ENCODE assay signal across 9 cellular contexts in genomic region chr7:27774717-27775328, GRCh38. TPM values are rescaled to one million over a fixed set of nuclear protein-coding genes. Genes with fewer than 3 reads are reported as not detected.
DNase-seq lines count a peak whose midpoint lies in the region; ATAC-seq and TF ChIP-seq lines count a peak whose summit lies in the region.
"Had no signal": no experiment of that assay in that cellular context is flagged by ENCODE, and none has a peak within 500 bp of the region (broad histone marks: within the 10 kb centered on the region; RNA-seq: fewer than 3 reads in every experiment).

No MANE protein-coding gene starts in this region.

- POLR2A ChIA-PET in activated CD4-positive, alpha-beta memory T cell treated with anti-CD3 and anti-CD28 coated beads for 36 hours (lab: Charles Lee): interaction anchor here (0.6 kb wide), 1 partner anchor 16 kb away, joined by 3 read pairs; no protein-coding TSS in a partner anchor

- H3K9me3 Mint-ChIP-seq in activated CD4-positive, alpha-beta memory T cell treated with anti-CD3 and anti-CD28 coated beads for 36 hours: no peaks in the 10 kb centered on the region
- H3K9me3 Mint-ChIP-seq: stimulated activated naive CD8-positive, alpha-beta T cell treated with anti-CD3 and anti-CD28 coated beads, Interleukin-15, Interleukin-2, amounts not matched to agents 100 ng/mL and 50 ng/mL, for 24 hours had no signal

- no peak overlapping the region for H2AFZ ChIP-seq in OCI-LY1 (ENCODE audit: low read length)

- intact Hi-C loops in esophagus squamous epithelium (cut with DNase I): no loop called here
- intact Hi-C loops in activated CD4-positive, alpha-beta memory T cell treated with anti-CD3 and anti-CD28 coated beads for 36 hours (cut with micrococcal nuclease): no loop called here

- H3K27ac Mint-ChIP-seq in activated CD4-positive, alpha-beta memory T cell treated with anti-CD3 and anti-CD28 coated beads for 36 hours: no peak overlapping the region
- H3K27ac Mint-ChIP-seq: stimulated activated naive CD8-positive, alpha-beta T cell treated with anti-CD3 and anti-CD28 coated beads, Interleukin-15, Interleukin-2, amounts not matched to agents 100 ng/mL and 50 ng/mL, for 24 hours had no signal

- no peaks in the 10 kb centered on the region for H3F3A ChIP-seq in OCI-LY1 (ENCODE audit: insufficient read depth, low read length)

- no peak overlapping the region for H3K4me3 Mint-ChIP-seq in activated CD4-positive, alpha-beta memory T cell treated with anti-CD3 and anti-CD28 coated beads for 36 hours
- H3K4me3 Mint-ChIP-seq: stimulated activated naive CD8-positive, alpha-beta T cell treated with anti-CD3 and anti-CD28 coated beads, Interleukin-15, Interleukin-2, amounts not matched to agents 100 ng/mL and 50 ng/mL, for 24 hours had no signal

- DNase-seq in esophagus squamous epithelium (lab: John Stamatoyannopoulos, UW) (no peak), renal cortical epithelial cell (ENCODE audit: low read depth) (peak; percentile 46), HK-2 (ENCODE audit: unreplicated experiment) (no peak)
- DNase-seq in activated CD4-positive, alpha-beta memory T cell treated with anti-CD3 and anti-CD28 coated beads for 36 hours: no peak

- H3K27ac ChIP-seq in OCI-LY1 (ENCODE audit: low read depth, low read length, poor library complexity, severe bottlenecking): no peak overlapping the region
- H3K27ac ChIP-seq in esophagus squamous epithelium: no peak overlapping the region

- WGBS in esophagus squamous epithelium, 2 donors: 40 to 43% methylated on average over 2 of the region's 2 CpGs

- no peak overlapping the region for H3K9ac ChIP-seq in OCI-LY1 (ENCODE audit: low read length)

- no peak overlapping the region for H3K4me2 ChIP-seq in OCI-LY1 (ENCODE audit: low read length)

- H3K27me3 Mint-ChIP-seq in activated CD4-positive, alpha-beta memory T cell treated with anti-CD3 and anti-CD28 coated beads for 36 hours: no peaks in the 10 kb centered on the region
- H3K27me3 Mint-ChIP-seq: stimulated activated naive CD8-positive, alpha-beta T cell treated with anti-CD3 and anti-CD28 coated beads, Interleukin-15, Interleukin-2, amounts not matched to agents 100 ng/mL and 50 ng/mL, for 24 hours had no signal

- TF ChIP-seq CTCF in GM12872 (IDR thresholded peaks at IDR 0.05; ENCODE audit: insufficient read depth, low read depth, low read length) (peak; percentile 45; the same call in 2 of the 3 replicates), OCI-LY1 (IDR thresholded peaks at IDR 0.05; ENCODE audit: low read length) (peak; percentile 98), esophagus squamous epithelium (IDR thresholded peaks at IDR 0.05) (peak in 4 of 6 experiments; percentile 29 to 54 (median 45))

- H3K4me1 Mint-ChIP-seq in activated CD4-positive, alpha-beta memory T cell treated with anti-CD3 and anti-CD28 coated beads for 36 hours (ENCODE audit: low read depth): peaks cover 23% of the 10 kb centered on the region

- no peaks in the 10 kb centered on the region for H3K27me3 ChIP-seq in OCI-LY1 (ENCODE audit: insufficient read depth, low read length)
- no peaks in the 10 kb centered on the region for H3K27me3 ChIP-seq in esophagus squamous epithelium

- H3K36me3 ChIP-seq in OCI-LY1 (ENCODE audit: insufficient read depth, low read length) (peaks cover 22% of the 10 kb centered on the region; the same call in 1 of the 2 replicates), esophagus squamous epithelium (peaks cover 0 to 45% (median 0%) of the 10 kb centered on the region in 3 donors)

- ATAC-seq in HG02759 (IDR thresholded peaks at IDR 0.05; ENCODE audit: unreplicated experiment): no peak
- ATAC-seq in HG03439 (IDR thresholded peaks at IDR 0.05; ENCODE audit: unreplicated experiment): no peak

- no peaks in the 10 kb centered on the region for H3K9me3 ChIP-seq in OCI-LY1 (ENCODE audit: low read length)
- H3K9me3 ChIP-seq in esophagus squamous epithelium: no peaks in the 10 kb centered on the region

- CTCF ChIA-PET in activated CD4-positive, alpha-beta memory T cell treated with anti-CD3 and anti-CD28 coated beads for 36 hours (lab: Charles Lee): interaction anchor here (0.7 to 2.8 kb wide), 15 partner anchors 9 to 623 kb away, joined by 3 to 12 read pairs (median 3); partner anchors contain the start of gene HIBADH

- TF ChIP-seq POLR2A in esophagus squamous epithelium (IDR thresholded peaks at IDR 0.05): no peak

- H3K36me3 Mint-ChIP-seq in activated CD4-positive, alpha-beta memory T cell treated with anti-CD3 and anti-CD28 coated beads for 36 hours: peaks cover 17% of the 10 kb centered on the region

- no peaks in the 10 kb centered on the region for H3K9me2 ChIP-seq in OCI-LY1 (ENCODE audit: low read depth, low read length)

- H4K20me1 ChIP-seq in OCI-LY1 (ENCODE audit: insufficient read depth, low read length): no peaks in the 10 kb centered on the region

- H3K4me3 ChIP-seq in OCI-LY1 (ENCODE audit: low read depth, low read length, poor library complexity, severe bottlenecking) (no peak overlapping the region), esophagus squamous epithelium (no peak overlapping the region)

- H3K4me1 ChIP-seq in OCI-LY1 (ENCODE audit: insufficient read depth, low read length, severe bottlenecking) (no peaks in the 10 kb centered on the region), esophagus squamous epithelium (peaks cover 0 to 14% (median 0%) of the 10 kb centered on the region in 3 donors)

- peaks cover 2% of the 10 kb centered on the region; the same call in 1 of the 2 replicates for H3K79me2 ChIP-seq in OCI-LY1 (ENCODE audit: insufficient read depth, low read length)

RNA-seq across cellular contexts. Expression of gene TAX1BP1, which starts 34.9 kb away (rescaled TPM):
- total RNA-seq in esophagus squamous epithelium (100 to 1,000 TPM in 1 of 4 donors, 10 to 100 TPM in 3; 67.1 to 113 (median 80.3) TPM), renal cortical epithelial cell (88.2 and 165 TPM in 2 replicates)
- 100 to 1,000 TPM; 104 to 105 TPM for total RNA-seq in activated CD4-positive, alpha-beta memory T cell treated with anti-CD3 and anti-CD28 coated beads for 36 hours

Comparison
In these comparisons a context has a peak if more than half of its experiments do, and no peak if none do; other contexts are left out.
1. CTCF ChIP-seq: peak in every context shown above with its lines; median percentile 98 in OCI-LY1; 45 in GM12872; 45 in esophagus squamous epithelium.